In the genomic region with DNA sequence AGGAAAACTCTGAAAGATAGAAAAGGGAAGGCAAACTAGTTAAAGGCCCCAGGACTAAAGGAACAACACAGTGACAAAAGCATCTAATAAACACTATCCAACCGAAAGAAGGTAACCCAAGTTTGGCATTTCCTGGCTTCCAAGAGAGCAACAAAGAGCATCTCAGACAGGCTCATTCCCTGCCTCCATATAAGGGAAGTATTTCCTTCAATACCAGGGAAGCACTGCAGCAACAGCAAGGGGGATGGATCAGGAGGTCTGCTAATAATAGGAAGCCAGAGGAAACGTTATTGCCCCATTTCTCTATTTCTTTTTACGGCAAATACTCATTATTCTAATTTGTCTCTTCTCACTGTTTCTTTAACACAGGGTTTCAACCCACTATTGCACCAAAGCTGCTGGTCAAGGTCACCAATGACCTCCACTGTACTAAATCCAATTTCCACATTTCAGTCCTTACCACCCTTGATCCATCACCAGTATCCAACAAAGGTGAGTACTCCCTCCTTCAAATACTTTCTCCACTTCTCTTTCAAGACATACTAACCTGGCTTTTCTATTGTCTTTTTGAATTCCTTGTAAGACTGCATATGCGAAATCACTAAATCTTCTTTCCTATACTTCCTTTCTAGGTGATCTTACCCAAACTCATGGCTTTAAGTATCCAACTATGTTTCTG, we compare ENCODE assay signal across 10 cellular contexts.
DNase-seq lines count a peak whose midpoint lies in the region; ATAC-seq and TF ChIP-seq lines count a peak whose summit lies in the region.
"Had no signal": no experiment of that assay in that cellular context is flagged by ENCODE, and none has a peak within 500 bp of the region (broad histone marks: within the 10 kb centered on the region; RNA-seq: fewer than 3 reads in every experiment).

No MANE protein-coding gene starts in this region.

- H3K4me3 Mint-ChIP-seq in activated naive CD4-positive, alpha-beta T cell treated with anti-CD3 and anti-CD28 coated beads, Interleukin-2, amount 50 U/mL, for 24 hours: no peak overlapping the region
- H3K4me3 Mint-ChIP-seq in activated T-helper 1 cell treated with anti-CD3 and anti-CD28 coated beads, Interleukin-12 subunit alpha, Interleukin-12 subunit beta, Interleukin-2, Interleukin-4 antibody, amounts not matched to agents 30 ng/mL and 10 ng/mL and 1 ng/mL, durations not matched to agents 14 hours and 24 hours and 36 hours: no peak overlapping the region
- no peak overlapping the region for H3K4me3 Mint-ChIP-seq in stimulated activated effector memory CD8-positive, alpha-beta T cell treated with anti-CD3 and anti-CD28 coated beads, Interleukin-12 subunit alpha, Interleukin-12 subunit beta, amount 100 ng/mL, for 72 hours

- H3K4me1 Mint-ChIP-seq in activated naive CD4-positive, alpha-beta T cell treated with anti-CD3 and anti-CD28 coated beads, Interleukin-2, amount 50 U/mL, for 24 hours: peaks cover 93% of the 10 kb centered on the region
- peaks cover 66% of the 10 kb centered on the region for H3K4me1 Mint-ChIP-seq in activated T-helper 1 cell treated with anti-CD3 and anti-CD28 coated beads, Interleukin-12 subunit alpha, Interleukin-12 subunit beta, Interleukin-2, Interleukin-4 antibody, amounts not matched to agents 30 ng/mL and 10 ng/mL and 1 ng/mL, durations not matched to agents 14 hours and 24 hours and 36 hours (ENCODE audit: low read depth)
- peaks cover 75% of the 10 kb centered on the region for H3K4me1 Mint-ChIP-seq in stimulated activated effector memory CD8-positive, alpha-beta T cell treated with anti-CD3 and anti-CD28 coated beads, Interleukin-12 subunit alpha, Interleukin-12 subunit beta, amount 100 ng/mL, for 72 hours

- POLR2A ChIA-PET in HEK293T (lab: Yijun Ruan, JAX): no interaction called here

- H3K27me3 Mint-ChIP-seq in activated naive CD4-positive, alpha-beta T cell treated with anti-CD3 and anti-CD28 coated beads, Interleukin-2, amount 50 U/mL, for 24 hours: no peaks in the 10 kb centered on the region
- H3K27me3 Mint-ChIP-seq in activated T-helper 1 cell treated with anti-CD3 and anti-CD28 coated beads, Interleukin-12 subunit alpha, Interleukin-12 subunit beta, Interleukin-2, Interleukin-4 antibody, amounts not matched to agents 30 ng/mL and 10 ng/mL and 1 ng/mL, durations not matched to agents 14 hours and 24 hours and 36 hours (ENCODE audit: insufficient read depth): no peaks in the 10 kb centered on the region

- intact Hi-C loops in activated T-helper 1 cell treated with anti-CD3 and anti-CD28 coated beads, Interleukin-12 subunit alpha, Interleukin-12 subunit beta, Interleukin-2, Interleukin-4 antibody, amounts not matched to agents 30 ng/mL and 10 ng/mL and 1 ng/mL, durations not matched to agents 14 hours and 24 hours and 36 hours (cut with micrococcal nuclease): loop anchor here (10.0 kb wide), 1 partner anchor 522 kb away; no protein-coding TSS in a partner anchor

- H3K9me3 Mint-ChIP-seq in activated naive CD4-positive, alpha-beta T cell treated with anti-CD3 and anti-CD28 coated beads, Interleukin-2, amount 50 U/mL, for 24 hours: no peaks in the 10 kb centered on the region
- no peaks in the 10 kb centered on the region for H3K9me3 Mint-ChIP-seq in activated T-helper 1 cell treated with anti-CD3 and anti-CD28 coated beads, Interleukin-12 subunit alpha, Interleukin-12 subunit beta, Interleukin-2, Interleukin-4 antibody, amounts not matched to agents 30 ng/mL and 10 ng/mL and 1 ng/mL, durations not matched to agents 14 hours and 24 hours and 36 hours
- H3K9me3 Mint-ChIP-seq in stimulated activated effector memory CD8-positive, alpha-beta T cell treated with anti-CD3 and anti-CD28 coated beads, Interleukin-12 subunit alpha, Interleukin-12 subunit beta, amount 100 ng/mL, for 72 hours: no peaks in the 10 kb centered on the region

- no peak for ATAC-seq in stimulated activated effector memory CD8-positive, alpha-beta T cell treated with anti-CD3 and anti-CD28 coated beads, Interleukin-12 subunit alpha, Interleukin-12 subunit beta, amount 100 ng/mL, for 72 hours
- ATAC-seq in GM18867 (IDR thresholded peaks at IDR 0.05; ENCODE audit: unreplicated experiment): no peak

- no peak for DNase-seq in activated naive CD4-positive, alpha-beta T cell treated with Interleukin-2 at 50 U/mL for 16 hours
- no peak for DNase-seq in activated T-helper 1 cell treated with anti-CD3 and anti-CD28 coated beads, Interleukin-12 subunit alpha, Interleukin-12 subunit beta, Interleukin-2, Interleukin-4 antibody, amounts not matched to agents 30 ng/mL and 10 ng/mL and 1 ng/mL, durations not matched to agents 14 hours and 24 hours and 36 hours (ENCODE audit: low spot score)
- DNase-seq in iPS DF 4.7 (ENCODE audit: extremely low read depth, low spot score): peak; percentile 80
- DNase-seq in stimulated activated effector memory CD8-positive, alpha-beta T cell treated with anti-CD3 and anti-CD28 coated beads, Interleukin-12 subunit alpha, Interleukin-12 subunit beta, amount 100 ng/mL, for 72 hours (ENCODE audit: low spot score in 2 of 2): no peak
- no peak for DNase-seq in NCI-H446 (lab: John Stamatoyannopoulos, UW)
- no peak for DNase-seq in HEK293T (ENCODE audit: extremely low spot score)
- DNase-seq: NCI-H1048, NCI-H524 had no signal

- CTCF ChIA-PET in HEK293T (lab: Yijun Ruan, JAX): no interaction called here

- peak overlapping the region; percentile 46 for H3K27ac Mint-ChIP-seq in activated naive CD4-positive, alpha-beta T cell treated with anti-CD3 and anti-CD28 coated beads, Interleukin-2, amount 50 U/mL, for 24 hours
- peak overlapping the region; percentile 19 for H3K27ac Mint-ChIP-seq in activated T-helper 1 cell treated with anti-CD3 and anti-CD28 coated beads, Interleukin-12 subunit alpha, Interleukin-12 subunit beta, Interleukin-2, Interleukin-4 antibody, amounts not matched to agents 30 ng/mL and 10 ng/mL and 1 ng/mL, durations not matched to agents 14 hours and 24 hours and 36 hours
- peak overlapping the region; percentile 19 for H3K27ac Mint-ChIP-seq in stimulated activated effector memory CD8-positive, alpha-beta T cell treated with anti-CD3 and anti-CD28 coated beads, Interleukin-12 subunit alpha, Interleukin-12 subunit beta, amount 100 ng/mL, for 72 hours

- H3K36me3 Mint-ChIP-seq in activated naive CD4-positive, alpha-beta T cell treated with anti-CD3 and anti-CD28 coated beads, Interleukin-2, amount 50 U/mL, for 24 hours: peaks cover 8% of the 10 kb centered on the region
- H3K36me3 Mint-ChIP-seq in activated T-helper 1 cell treated with anti-CD3 and anti-CD28 coated beads, Interleukin-12 subunit alpha, Interleukin-12 subunit beta, Interleukin-2, Interleukin-4 antibody, amounts not matched to agents 30 ng/mL and 10 ng/mL and 1 ng/mL, durations not matched to agents 14 hours and 24 hours and 36 hours (ENCODE audit: low read depth): peaks cover 7% of the 10 kb centered on the region
- no peaks in the 10 kb centered on the region for H3K36me3 Mint-ChIP-seq in stimulated activated effector memory CD8-positive, alpha-beta T cell treated with anti-CD3 and anti-CD28 coated beads, Interleukin-12 subunit alpha, Interleukin-12 subunit beta, amount 100 ng/mL, for 72 hours

TF ChIP-seq in HEK293T, 16 proteins besides CTCF, POLR2A, EP300 and RAD21:
- TF ChIP-seq BHLHE40 (IDR thresholded peaks at IDR 0.05; ENCODE audit: borderline replicate concordance) (no peak), ARNT (IDR thresholded peaks at IDR 0.05) (no peak), L3MBTL2 (conservative IDR thresholded peaks at IDR 0.05) (no peak), HDGF (IDR thresholded peaks at IDR 0.05; ENCODE audit: borderline replicate concordance) (no peak), PKNOX1 (IDR thresholded peaks at IDR 0.05) (no peak), SUZ12 (IDR thresholded peaks at IDR 0.05) (no peak), TARDBP (IDR thresholded peaks at IDR 0.05) (no peak), ELF4 (IDR thresholded peaks at IDR 0.05) (no peak), FOXK2 (IDR thresholded peaks at IDR 0.05) (no peak), ZNF384 (IDR thresholded peaks at IDR 0.05) (no peak), LEF1 (IDR thresholded peaks at IDR 0.05; ENCODE audit: borderline replicate concordance) (no peak), CTBP1 (IDR thresholded peaks at IDR 0.05; ENCODE audit: borderline replicate concordance) (no peak), FOXA1 (IDR thresholded peaks at IDR 0.05) (no peak)
